ENCODE assay signal across 1 cellular context in genomic region chr5:17951392-17952169, GRCh38.
TF ChIP-seq lines count a peak whose summit lies in the region.

No MANE protein-coding gene starts in this region.

TF ChIP-seq in HEK293, 187 proteins besides CTCF, POLR2A, EP300 and RAD21 (continued from another document):
- peak; percentile 54; the same call in 1 of the 2 replicates for TF ChIP-seq ATF2 (tag by site-specific recombination; IDR thresholded peaks at IDR 0.05; ENCODE audit: low read depth)
- TF ChIP-seq ZNF76 (tag by site-specific recombination; IDR thresholded peaks at IDR 0.05; ENCODE audit: borderline replicate concordance, low read depth), result no peak
TF ChIP-seq in HEK293: peak in this region for 2.
